In genomic region chr5:78755822-78756429, GRCh38 we compare ENCODE assay signal across 19 cellular contexts.
DNase-seq lines count a peak whose midpoint lies in the region; ATAC-seq and TF ChIP-seq lines count a peak whose summit lies in the region.
"Had no signal": no experiment of that assay in that cellular context is flagged by ENCODE, and none has a peak within 500 bp of the region (broad histone marks: within the 10 kb centered on the region; RNA-seq: fewer than 3 reads in every experiment).

No MANE protein-coding gene starts in this region.

- H3K9ac ChIP-seq in GM23248 (no peak overlapping the region), SU-DHL-6 (ENCODE audit: low read length) (no peak overlapping the region)

- TF ChIP-seq CTCF in SU-DHL-6 (IDR thresholded peaks at IDR 0.05; ENCODE audit: insufficient read depth, low read length, poor library complexity, severe bottlenecking): no peak
- no peak for TF ChIP-seq CTCF in fibroblast of villous mesenchyme (IDR thresholded peaks at IDR 0.05; ENCODE audit: insufficient read depth, low read depth, low read length)

- no peaks in the 10 kb centered on the region for H3K27me3 ChIP-seq in GM23248 (replicated peaks; ENCODE audit: insufficient read depth)
- H3K27me3 ChIP-seq in SU-DHL-6 (ENCODE audit: low read length): no peaks in the 10 kb centered on the region
- H3K27me3 ChIP-seq: esophagus muscularis mucosa, neutrophil, spleen, uterus had no signal

- no peaks in the 10 kb centered on the region for H3K9me2 ChIP-seq in GM23248 (ENCODE audit: insufficient read depth)
- no peaks in the 10 kb centered on the region for H3K9me2 ChIP-seq in SU-DHL-6 (replicated peaks; ENCODE audit: insufficient read depth, low read length)

- no peaks in the 10 kb centered on the region for H3K9me3 Mint-ChIP-seq in activated T-cell treated with anti-CD3 and anti-CD28 coated beads, Interleukin-2, amount 50 U/mL, for 72 hours
- H3K9me3 Mint-ChIP-seq: activated naive CD8-positive, alpha-beta T cell treated with anti-CD3 and anti-CD28 coated beads, Interleukin-2, amount 50 U/mL, for 24 hours; central memory CD8-positive, alpha-beta T cell had no signal

- H3K27ac ChIP-seq in GM23248: no peak overlapping the region
- peak overlapping the region; percentile 94 for H3K27ac ChIP-seq in SU-DHL-6 (ENCODE audit: low read depth, low read length)
- H3K27ac ChIP-seq: esophagus muscularis mucosa, neutrophil, spleen, uterus had no signal

- H3K36me3 Mint-ChIP-seq in activated T-cell treated with anti-CD3 and anti-CD28 coated beads, Interleukin-2, amount 50 U/mL, for 72 hours (ENCODE audit: insufficient read depth in 2 of 2): no peaks in the 10 kb centered on the region

- no peaks in the 10 kb centered on the region for H3K27me3 Mint-ChIP-seq in activated T-cell treated with anti-CD3 and anti-CD28 coated beads, Interleukin-2, amount 50 U/mL, for 72 hours (ENCODE audit: low read depth)
- H3K27me3 Mint-ChIP-seq: activated CD4-positive, alpha-beta T cell treated with anti-CD3 and anti-CD28 coated beads, Interleukin-2, amount 10 ng/mL, durations not matched to agents 24 days and 14 days; activated naive CD8-positive, alpha-beta T cell treated with anti-CD3 and anti-CD28 coated beads, Interleukin-2, amount 50 U/mL, for 24 hours had no signal

- H4K20me1 ChIP-seq in GM23248 (ENCODE audit: insufficient read depth) (no peaks in the 10 kb centered on the region), SU-DHL-6 (ENCODE audit: low read depth, low read length) (no peaks in the 10 kb centered on the region)

- H3F3A ChIP-seq in GM23248 (ENCODE audit: insufficient read depth): peaks cover 50% of the 10 kb centered on the region
- H3F3A ChIP-seq in SU-DHL-6 (ENCODE audit: insufficient read depth): peaks cover 48% of the 10 kb centered on the region

- H3K4me1 ChIP-seq in GM23248 (ENCODE audit: insufficient read depth): peaks cover 52% of the 10 kb centered on the region
- H3K4me1 ChIP-seq: uterus had no signal

- no peaks in the 10 kb centered on the region for H3K36me3 ChIP-seq in GM23248 (ENCODE audit: low read depth)
- H3K36me3 ChIP-seq in SU-DHL-6 (ENCODE audit: low read length): no peaks in the 10 kb centered on the region
- H3K36me3 ChIP-seq: esophagus muscularis mucosa, neutrophil, spleen, uterus had no signal

- H3K79me2 ChIP-seq in GM23248 (ENCODE audit: insufficient read depth) (no peaks in the 10 kb centered on the region), SU-DHL-6 (ENCODE audit: insufficient read depth, low read length) (no peaks in the 10 kb centered on the region)

- H3K4me1 Mint-ChIP-seq in activated T-cell treated with anti-CD3 and anti-CD28 coated beads, Interleukin-2, amount 50 U/mL, for 72 hours (ENCODE audit: low read depth): peaks cover 20% of the 10 kb centered on the region

- in situ Hi-C loops in GM23248 (cut with MboI): no loop called here

- ATAC-seq in activated T-cell treated with anti-CD3 and anti-CD28 coated beads, Interleukin-2, amount 50 U/mL, for 72 hours (replicated peaks in 1 of 2): no peak
- ATAC-seq: activated naive CD8-positive, alpha-beta T cell treated with anti-CD3 and anti-CD28 coated beads, Interleukin-2, amount 50 U/mL, for 24 hours; left ventricle myocardium superior had no signal

- no peak overlapping the region for H3K4me3 ChIP-seq in GM23248
- H3K4me3 ChIP-seq in SU-DHL-6 (ENCODE audit: insufficient read depth, low read length, poor library complexity, severe bottlenecking): no peak overlapping the region
- H3K4me3 ChIP-seq in fibroblast of villous mesenchyme (ENCODE audit: low read depth, low read length): no peak overlapping the region
- H3K4me3 ChIP-seq: esophagus muscularis mucosa, spleen, uterus had no signal

- H2AFZ ChIP-seq in GM23248: no peak overlapping the region
- H2AFZ ChIP-seq in SU-DHL-6 (ENCODE audit: low read depth, low read length, severe bottlenecking): no peak overlapping the region

- DNase-seq in AG08395 (ENCODE audit: low spot score) (peak; percentile 50), GM23248 (peak; percentile 80), fibroblast of villous mesenchyme (ENCODE audit: low read depth) (peak; percentile 48), activated gamma-delta T cell treated with Interleukin-2 at 50 U/mL for 16 hours (no peak), EL (no peak), DMS153 (lab: John Stamatoyannopoulos, UW) (no peak)
- no peak for DNase-seq in activated T-cell treated with anti-CD3 and anti-CD28 coated beads, Interleukin-2, amount 50 U/mL, for 72 hours
- DNase-seq: activated CD4-positive, alpha-beta T cell treated with anti-CD3 and anti-CD28 coated beads, Interleukin-2, amount 10 ng/mL, durations not matched to agents 24 days and 14 days; activated naive CD8-positive, alpha-beta T cell treated with anti-CD3 and anti-CD28 coated beads, Interleukin-2, amount 50 U/mL, for 24 hours; effector CD4-positive, alpha-beta T cell; left ventricle myocardium superior; NCI-H187; RPMI8226; spleen; uterus had no signal

- H3K27ac Mint-ChIP-seq in activated T-cell treated with anti-CD3 and anti-CD28 coated beads, Interleukin-2, amount 50 U/mL, for 72 hours: no peak overlapping the region
- H3K27ac Mint-ChIP-seq: activated CD4-positive, alpha-beta T cell treated with anti-CD3 and anti-CD28 coated beads, Interleukin-2, amount 10 ng/mL, durations not matched to agents 24 days and 14 days; activated naive CD8-positive, alpha-beta T cell treated with anti-CD3 and anti-CD28 coated beads, Interleukin-2, amount 50 U/mL, for 24 hours had no signal

- 55 to 57% methylated on average over 2 of the region's 2 CpGs for WGBS in GM23248 (ENCODE audit: low coverage in 1 of 2, low lambda C conversion rate in 2 of 2, missing lambda C conversion rate in 2 of 2), 2 experiments

- no peak overlapping the region for H3K4me3 Mint-ChIP-seq in activated T-cell treated with anti-CD3 and anti-CD28 coated beads, Interleukin-2, amount 50 U/mL, for 72 hours
- H3K4me3 Mint-ChIP-seq: activated CD4-positive, alpha-beta T cell treated with anti-CD3 and anti-CD28 coated beads, Interleukin-2, amount 10 ng/mL, durations not matched to agents 24 days and 14 days; activated naive CD8-positive, alpha-beta T cell treated with anti-CD3 and anti-CD28 coated beads, Interleukin-2, amount 50 U/mL, for 24 hours; central memory CD8-positive, alpha-beta T cell had no signal

- H3K4me2 ChIP-seq in GM23248 (ENCODE audit: unreplicated experiment) (peak overlapping the region; percentile 43), SU-DHL-6 (ENCODE audit: low read depth, low read length, poor library complexity, severe bottlenecking) (no peak overlapping the region)

- H3K9me3 ChIP-seq in GM23248 (ENCODE audit: low read depth) (no peaks in the 10 kb centered on the region), SU-DHL-6 (ENCODE audit: insufficient read depth, low read length) (no peaks in the 10 kb centered on the region)
- H3K9me3 ChIP-seq: esophagus muscularis mucosa, neutrophil, spleen, uterus had no signal

Comparison
In these comparisons a context has a peak if more than half of its experiments do, and no peak if none do; other contexts are left out.
1. DNase-seq: peak in AG08395 (single experiment), GM23248 (single experiment) and fibroblast of villous mesenchyme (single experiment); none in activated T-cell treated with anti-CD3 and anti-CD28 coated beads, Interleukin-2, amount 50 U/mL, for 72 hours (0 of 2), activated gamma-delta T cell treated with Interleukin-2 at 50 U/mL for 16 hours (single experiment), EL (single experiment) and DMS153 (single experiment).